Comparison of ENCODE assay signal across 30 cellular contexts in genomic region chr2:305366-305765, GRCh38.
"Had no signal": no experiment of that assay in that cellular context is flagged by ENCODE, and none has a peak within 500 bp of the region (broad histone marks: within the 10 kb centered on the region; RNA-seq: fewer than 3 reads in every experiment).

No MANE protein-coding gene starts in this region.

- DNase-seq: activated B cell treated with CpG ODN at 0.5 μM for 24 hours; activated CD4-positive, alpha-beta memory T cell treated with anti-CD3 and anti-CD28 coated beads for 36 hours; activated CD4-positive, alpha-beta T cell treated with anti-CD3 and anti-CD28 coated beads for 4 hours; activated CD4-positive, alpha-beta T cell treated with anti-CD3 and anti-CD28 coated beads, Interleukin-2, amount 10 ng/mL, durations not matched to agents 24 days and 14 days; activated CD4-positive, alpha-beta T cell treated with anti-CD3 and anti-CD28 coated beads, Interleukin-2, amount 50 U/mL, for 1 hour; activated CD4-positive, alpha-beta T cell treated with anti-CD3 and anti-CD28 coated beads, Interleukin-2, amount 50 U/mL, for 4 hours; activated CD4-positive, CD25-positive, alpha-beta regulatory T cell treated with anti-CD3 and anti-CD28 coated beads, Interleukin-2, amount 50 U/mL, for 72 hours; activated CD8-positive, alpha-beta memory T cell treated with anti-CD3 and anti-CD28 coated beads, Interleukin-2, amount 50 U/mL, for 4 hours; activated CD8-positive, alpha-beta T cell treated with anti-CD3 and anti-CD28 coated beads for 36 hours; activated effector memory CD4-positive, alpha-beta T cell treated with anti-CD3 and anti-CD28 coated beads, Interleukin-2, amount 50 U/mL, for 16 hours; activated gamma-delta T cell treated with Interleukin-2 at 50 U/mL for 16 hours; activated naive CD4-positive, alpha-beta T cell; activated naive CD4-positive, alpha-beta T cell treated with anti-CD3 and anti-CD28 coated beads for 36 hours; activated naive CD4-positive, alpha-beta T cell treated with anti-CD3 and anti-CD28 coated beads, Interleukin-2, amount 50 U/mL, for 16 hours; activated naive CD8-positive, alpha-beta T cell treated with anti-CD3 and anti-CD28 coated beads for 36 hours; activated T-cell treated with anti-CD3 and anti-CD28 coated beads for 4 hours; activated T-cell treated with anti-CD3 and anti-CD28 coated beads, Interleukin-2, amount 50 U/mL, for 1 hour; activated T-cell treated with anti-CD3 and anti-CD28 coated beads, Interleukin-2, amount 50 U/mL, for 4 hours; activated T-cell treated with anti-CD3 and anti-CD28 coated beads, Interleukin-2, amount 50 U/mL, for 72 hours; amniotic stem cell; aorta; body of pancreas; brain microvascular endothelial cell; central memory CD4-positive, alpha-beta T cell; T-helper 9 cell had no signal

- H3K27ac ChIP-seq: adrenal gland, body of pancreas, brain microvascular endothelial cell, breast epithelium, VCaP had no signal

- H3K9me3 ChIP-seq: adrenal gland, body of pancreas had no signal

- H3K36me3 ChIP-seq: adrenal gland, brain microvascular endothelial cell, breast epithelium had no signal

- H3K27me3 ChIP-seq: adrenal gland, body of pancreas, brain microvascular endothelial cell, breast epithelium had no signal

- FAIRE-seq: astrocyte, TTC549 had no signal

- H3K4me3 ChIP-seq: adrenal gland, body of pancreas, breast epithelium had no signal

- H3K4me1 ChIP-seq: adrenal gland, body of pancreas, breast epithelium had no signal
